ENCODE assay signal across 15 cellular contexts in genomic region chr2:240629419-240629967, GRCh38. TPM values are rescaled to one million over a fixed set of nuclear protein-coding genes. Genes with fewer than 3 reads are reported as not detected.
A peak's percentile ranks its signal among the peaks of the same experiment; 100 is the strongest.
DNase-seq lines count a peak whose midpoint lies in the region; ATAC-seq and TF ChIP-seq lines count a peak whose summit lies in the region.
"Had no signal": no experiment of that assay in that cellular context is flagged by ENCODE, and none has a peak within 500 bp of the region (broad histone marks: within the 10 kb centered on the region; RNA-seq: fewer than 3 reads in every experiment).

No MANE protein-coding gene starts in this region.

- intact Hi-C loops in cardiac septum (cut with DNase I) (no loop called here), left cardiac atrium (cut with DNase I) (no loop called here), left colon (cut with DNase I, micrococcal nuclease) (no loop called here), sigmoid colon (cut with DNase I) (no loop called here)

- H3K36me3 ChIP-seq in sigmoid colon: no peaks in the 10 kb centered on the region

- H3K9me3 ChIP-seq in sigmoid colon: peaks cover 0 to 3% (median 0%) of the 10 kb centered on the region in 4 donors

- WGBS in sigmoid colon, 2 donors: 86 to 91% methylated on average over 8 of the region's 8 CpGs

- DNase-seq in cardiac septum (ENCODE audit: low spot score) (peak; percentile 24), left cardiac atrium (no peak), left colon (peak; percentile 3 to 5), sigmoid colon (peak; percentile 56), COLO668 (lab: John Stamatoyannopoulos, UW; ENCODE audit: unreplicated experiment) (no peak), DMS53 (lab: John Stamatoyannopoulos, UW) (no peak)
- DNase-seq: HCEC 1CT; NCI-H1105 treated with DMSO at 0.1 percent for 48 hours; NCI-H1694 treated with DMSO at 0.1 percent for 48 hours; NCI-H69; NK-92 treated with Interleukin-12 subunit alpha and Interleukin-12 subunit beta, amount 100 ng/mL, for 24 hours; SHP77 treated with DMSO at 0.1 percent for 48 hours had no signal

- no peaks in the 10 kb centered on the region for H3K4me1 ChIP-seq in sigmoid colon
- H3K4me1 ChIP-seq: Caco-2 had no signal

- no peaks in the 10 kb centered on the region for H3K27me3 ChIP-seq in sigmoid colon

- H3K4me3 ChIP-seq in sigmoid colon: no peak overlapping the region

- TF ChIP-seq POLR2A in sigmoid colon (IDR thresholded peaks at IDR 0.05): no peak

- TF ChIP-seq CTCF in sigmoid colon (IDR thresholded peaks at IDR 0.05): no peak

- TF ChIP-seq EP300 in sigmoid colon (IDR thresholded peaks at IDR 0.05): no peak

- no peak overlapping the region for H3K27ac ChIP-seq in sigmoid colon

- no peak for ATAC-seq in left cardiac atrium
- no peak for ATAC-seq in left colon
- no peak for ATAC-seq in GM21529 (IDR thresholded peaks at IDR 0.05; ENCODE audit: unreplicated experiment)

RNA-seq across cellular contexts. Expression of gene GPR35, which starts 4.2 kb away (rescaled TPM):
- total RNA-seq in cardiac septum: 1.5 TPM
- 1 to 10 TPM; 1.1 to 1.3 TPM for total RNA-seq in left cardiac atrium
- total RNA-seq in left colon: 10 to 100 TPM; 67.5 to 84.3 TPM
- 1 to 10 TPM; 1.3 to 7.8 (median 3.5) TPM for total RNA-seq in sigmoid colon
- 10 to 100 TPM; 28.2 to 76.6 (median 33.0) TPM for polyA plus RNA-seq in sigmoid colon

RNA-seq across cellular contexts. Expression of gene CAPN10, which starts 43.0 kb away (rescaled TPM):
- total RNA-seq in cardiac septum (24.3 TPM), left cardiac atrium (10 to 100 TPM; 17.9 to 26.6 TPM), left colon (10 to 100 TPM; 33.6 to 36.1 TPM), sigmoid colon (10 to 100 TPM; 10.5 to 27.7 (median 16.3) TPM)
- 10 to 100 TPM; 11.4 to 33.0 (median 16.4) TPM for polyA plus RNA-seq in sigmoid colon

RNA-seq across cellular contexts. Expression of gene AQP12B, which starts 53.2 kb away (rescaled TPM):
- total RNA-seq in cardiac septum: not detected
- total RNA-seq in left cardiac atrium: not detected
- 1 to 10 TPM in 1 of 2 donors, under 1 TPM in 1; 0.85 to 2.4 TPM for total RNA-seq in left colon
- total RNA-seq in sigmoid colon: not detected
- 1 to 10 TPM in 2 of 3 donors, not detected in 1; 1.2 to 5.5 TPM for polyA plus RNA-seq in sigmoid colon
- total RNA-seq: Caco-2, OCI-LY7 had no signal

Comparison
In these comparisons a context has a peak if more than half of its experiments do, and no peak if none do; other contexts are left out.
1. DNase-seq: peak in cardiac septum (single experiment), left colon (2 of 2) and sigmoid colon (single experiment); none in left cardiac atrium (single experiment), COLO668 (single experiment) and DMS53 (single experiment).
2. RNA of gene GPR35, which starts 4.2 kb away (total RNA-seq): 67.5 to 84.3 TPM in left colon; 1.3 to 7.8 TPM in sigmoid colon, 1.5 TPM in cardiac septum (single experiment) and 1.1 to 1.3 TPM in left cardiac atrium; every median in the first group is over 4 times any median in the second.